20 cellular contexts compared by ENCODE assay signal in genomic region chr13:33571618-33572017, GRCh38.
DNase-seq lines count a peak whose midpoint lies in the region; ATAC-seq and TF ChIP-seq lines count a peak whose summit lies in the region.
"Had no signal": no experiment of that assay in that cellular context is flagged by ENCODE, and none has a peak within 500 bp of the region (broad histone marks: within the 10 kb centered on the region; RNA-seq: fewer than 3 reads in every experiment).

No MANE protein-coding gene starts in this region.

- H3K4me3 ChIP-seq in upper lobe of right lung = no peak overlapping the region
- no peak overlapping the region for H3K4me3 ChIP-seq in psoas muscle
- H3K4me3 ChIP-seq: BLaER1 treated with 17β-estradiol and CSF1 and Interleukin-3, amounts not matched to agents 10 nM and 100 nM; sigmoid colon; uterus had no signal

- H3K4me3 Mint-ChIP-seq in activated CD4-positive, alpha-beta memory T cell treated with anti-CD3 and anti-CD28 coated beads for 36 hours = no peak overlapping the region
- H3K4me3 Mint-ChIP-seq: activated CD8-positive, alpha-beta memory T cell treated with anti-CD3 and anti-CD28 coated beads, Interleukin-2, amount 10 ng/mL, durations not matched to agents 7 days and 5 days; activated naive CD8-positive, alpha-beta T cell treated with anti-CD3 and anti-CD28 coated beads, Interleukin-2, amount 50 U/mL, for 24 hours had no signal

- H3K9me3 Mint-ChIP-seq in activated CD4-positive, alpha-beta memory T cell treated with anti-CD3 and anti-CD28 coated beads for 36 hours = no peaks in the 10 kb centered on the region

- 96 to 98% (median 98%) methylated on average over 1 of the region's 1 CpG for WGBS in psoas muscle, 3 donors

- H3K4me1 ChIP-seq in upper lobe of right lung = no peaks in the 10 kb centered on the region
- no peaks in the 10 kb centered on the region for H3K4me1 ChIP-seq in psoas muscle
- H3K4me1 ChIP-seq: BLaER1 treated with 17β-estradiol and CSF1 and Interleukin-3, amounts not matched to agents 10 nM and 100 nM; sigmoid colon; uterus had no signal

- TF ChIP-seq CTCF in upper lobe of right lung (IDR thresholded peaks at IDR 0.05) (no peak), psoas muscle (IDR thresholded peaks at IDR 0.05) (no peak)

- no peak overlapping the region for H3K27ac Mint-ChIP-seq in activated CD4-positive, alpha-beta memory T cell treated with anti-CD3 and anti-CD28 coated beads for 36 hours
- H3K27ac Mint-ChIP-seq: activated CD8-positive, alpha-beta memory T cell treated with anti-CD3 and anti-CD28 coated beads, Interleukin-2, amount 10 ng/mL, durations not matched to agents 7 days and 5 days; activated naive CD8-positive, alpha-beta T cell treated with anti-CD3 and anti-CD28 coated beads, Interleukin-2, amount 50 U/mL, for 24 hours had no signal

- POLR2A ChIA-PET in activated CD4-positive, alpha-beta memory T cell treated with anti-CD3 and anti-CD28 coated beads for 36 hours (lab: Charles Lee) = no interaction called here

- H3K36me3 ChIP-seq in upper lobe of right lung (no peaks in the 10 kb centered on the region), psoas muscle (ENCODE audit: insufficient read depth in 1 of 2, low read depth in 1 of 2) (peaks cover 0 to 2% of the 10 kb centered on the region in 2 donors)
- H3K36me3 ChIP-seq: BLaER1 treated with 17β-estradiol and CSF1 and Interleukin-3, amounts not matched to agents 10 nM and 100 nM; sigmoid colon; uterus had no signal

- peaks cover 3% of the 10 kb centered on the region for H3K27me3 Mint-ChIP-seq in activated CD4-positive, alpha-beta memory T cell treated with anti-CD3 and anti-CD28 coated beads for 36 hours
- H3K27me3 Mint-ChIP-seq: activated CD8-positive, alpha-beta memory T cell treated with anti-CD3 and anti-CD28 coated beads, Interleukin-2, amount 10 ng/mL, durations not matched to agents 7 days and 5 days; activated naive CD8-positive, alpha-beta T cell treated with anti-CD3 and anti-CD28 coated beads, Interleukin-2, amount 50 U/mL, for 24 hours had no signal

- CTCF ChIA-PET in activated CD4-positive, alpha-beta memory T cell treated with anti-CD3 and anti-CD28 coated beads for 36 hours (lab: Charles Lee) = no interaction called here

- H3K27ac ChIP-seq in upper lobe of right lung (no peak overlapping the region), psoas muscle (no peak overlapping the region)
- H3K27ac ChIP-seq: BLaER1 treated with 17β-estradiol and CSF1 and Interleukin-3, amounts not matched to agents 10 nM and 100 nM; sigmoid colon; uterus had no signal

- peaks cover 10% of the 10 kb centered on the region for H3K4me1 Mint-ChIP-seq in activated CD4-positive, alpha-beta memory T cell treated with anti-CD3 and anti-CD28 coated beads for 36 hours (ENCODE audit: low read depth)
- H3K4me1 Mint-ChIP-seq: activated naive CD8-positive, alpha-beta T cell treated with anti-CD3 and anti-CD28 coated beads, Interleukin-2, amount 50 U/mL, for 24 hours had no signal

- no peaks in the 10 kb centered on the region for H3K9me3 ChIP-seq in upper lobe of right lung
- H3K9me3 ChIP-seq in psoas muscle = no peaks in the 10 kb centered on the region
- H3K9me3 ChIP-seq: BLaER1 treated with 17β-estradiol and CSF1 and Interleukin-3, amounts not matched to agents 10 nM and 100 nM; uterus had no signal

- intact Hi-C loops in upper lobe of right lung (cut with DNase I) (no loop called here), psoas muscle (cut with DNase I) (no loop called here)
- intact Hi-C loops in activated CD4-positive, alpha-beta memory T cell treated with anti-CD3 and anti-CD28 coated beads for 36 hours (cut with micrococcal nuclease) = no loop called here

- ATAC-seq in GM19025 (IDR thresholded peaks at IDR 0.05; ENCODE audit: low read depth, unreplicated experiment) (peak; percentile 85), GM21786 (IDR thresholded peaks at IDR 0.05; ENCODE audit: unreplicated experiment) (peak; percentile 56), HG03095 (IDR thresholded peaks at IDR 0.05; ENCODE audit: unreplicated experiment) (peak; percentile 73), upper lobe of right lung (no peak), psoas muscle (no peak)
- ATAC-seq: activated CD8-positive, alpha-beta memory T cell treated with anti-CD3 and anti-CD28 coated beads, Interleukin-2, amount 10 ng/mL, durations not matched to agents 7 days and 5 days; activated naive CD8-positive, alpha-beta T cell treated with anti-CD3 and anti-CD28 coated beads, Interleukin-2, amount 50 U/mL, for 24 hours had no signal

- DNase-seq in upper lobe of right lung (no peak), psoas muscle (no peak)
- DNase-seq in activated CD4-positive, alpha-beta memory T cell treated with anti-CD3 and anti-CD28 coated beads for 36 hours = no peak
- no peak for DNase-seq in activated effector memory CD4-positive, alpha-beta T cell treated with Interleukin-2 at 50 U/mL for 16 hours
- DNase-seq: activated CD8-positive, alpha-beta memory T cell treated with anti-CD3 and anti-CD28 coated beads, Interleukin-2, amount 10 ng/mL, durations not matched to agents 7 days and 5 days; activated naive CD8-positive, alpha-beta T cell treated with anti-CD3 and anti-CD28 coated beads, Interleukin-2, amount 50 U/mL, for 24 hours; DND-41; Kasumi-1; mesendoderm; NCI-H1436 treated with DMSO at 0.1 percent for 48 hours; NCI-H524; sigmoid colon; stimulated activated CD4-positive, alpha-beta T cell treated with anti-CD3 and anti-CD28 coated beads, Interleukin-4, amount 100 ng/mL, for 4 hours; stimulated activated naive CD4-positive, alpha-beta T cell; SW 1271; uterus had no signal

- H3K27me3 ChIP-seq in upper lobe of right lung = no peaks in the 10 kb centered on the region
- no peaks in the 10 kb centered on the region for H3K27me3 ChIP-seq in psoas muscle (ENCODE audit: insufficient read depth in 3 of 3, low read length in 2 of 3)
- H3K27me3 ChIP-seq: BLaER1 treated with 17β-estradiol and CSF1 and Interleukin-3, amounts not matched to agents 10 nM and 100 nM; sigmoid colon; uterus had no signal

- no peaks in the 10 kb centered on the region for H3K36me3 Mint-ChIP-seq in activated CD4-positive, alpha-beta memory T cell treated with anti-CD3 and anti-CD28 coated beads for 36 hours
- H3K36me3 Mint-ChIP-seq: activated CD8-positive, alpha-beta memory T cell treated with anti-CD3 and anti-CD28 coated beads, Interleukin-2, amount 10 ng/mL, durations not matched to agents 7 days and 5 days had no signal

Comparison
In these comparisons a context has a peak if more than half of its experiments do, and no peak if none do; other contexts are left out.
1. ATAC-seq: peak in GM19025 (single experiment), GM21786 (single experiment) and HG03095 (single experiment); none in upper lobe of right lung (single experiment) and psoas muscle (0 of 4).